Comparison of ENCODE assay signal across 20 cellular contexts in the genomic region with DNA sequence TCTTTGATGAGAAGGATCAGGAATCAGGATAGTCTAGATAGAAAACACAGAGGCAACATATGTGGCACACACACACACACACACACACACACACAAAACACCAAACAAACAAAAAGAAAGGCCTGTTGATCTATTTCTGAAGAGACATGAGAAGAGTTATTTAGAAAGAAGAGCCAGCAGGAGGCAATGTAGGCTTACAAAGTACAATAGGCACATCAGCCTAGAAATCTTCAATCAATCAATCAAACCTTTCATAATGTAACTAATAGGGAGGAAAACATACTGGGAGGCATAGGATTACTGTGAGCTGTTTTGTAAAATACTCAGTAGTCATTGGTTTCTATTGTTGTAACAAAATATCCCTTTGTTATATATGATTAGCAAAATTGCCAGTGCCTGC. TPM values are rescaled to one million over a fixed set of nuclear protein-coding genes. Genes with fewer than 3 reads are reported as not detected.
DNase-seq lines count a peak whose midpoint lies in the region; ATAC-seq, FAIRE-seq and TF ChIP-seq lines count a peak whose summit lies in the region.
"Had no signal": no experiment of that assay in that cellular context is flagged by ENCODE, and none has a peak within 500 bp of the region (broad histone marks: within the 10 kb centered on the region; RNA-seq: fewer than 3 reads in every experiment).

No MANE protein-coding gene starts in this region.

- no peaks in the 10 kb centered on the region for H3K27me3 Mint-ChIP-seq in astrocyte (ENCODE audit: low read depth, unreplicated experiment)

- H3K9ac ChIP-seq in astrocyte (ENCODE audit: low read length), result no peak overlapping the region
- H3K9ac ChIP-seq: BLaER1 had no signal

- H3K4me1 ChIP-seq in HEK293 (ENCODE audit: control insufficient read depth, insufficient read depth, low read length), result no peaks in the 10 kb centered on the region
- no peaks in the 10 kb centered on the region for H3K4me1 ChIP-seq in astrocyte (ENCODE audit: insufficient read depth, low read length)
- H3K4me1 ChIP-seq in Peyer's patch, result peaks cover 0 to 3% (median 0%) of the 10 kb centered on the region in 4 donors
- H3K4me1 ChIP-seq in pancreas, result no peaks in the 10 kb centered on the region
- H3K4me1 ChIP-seq: BLaER1, prostate gland had no signal

- no peak for TF ChIP-seq POLR2A in Peyer's patch (IDR thresholded peaks at IDR 0.05)

- H3K9me3 Mint-ChIP-seq in astrocyte (ENCODE audit: unreplicated experiment), result no peaks in the 10 kb centered on the region
- H3K9me3 Mint-ChIP-seq: immature natural killer cell had no signal

- no peak overlapping the region for H3K4me3 Mint-ChIP-seq in astrocyte (ENCODE audit: unreplicated experiment)
- H3K4me3 Mint-ChIP-seq: immature natural killer cell had no signal

- H4K20me1 ChIP-seq in astrocyte (ENCODE audit: insufficient read depth, low read length), result no peaks in the 10 kb centered on the region
- H4K20me1 ChIP-seq: BLaER1 had no signal

- no peaks in the 10 kb centered on the region for H3K36me3 Mint-ChIP-seq in astrocyte (ENCODE audit: low read depth, unreplicated experiment)
- H3K36me3 Mint-ChIP-seq: immature natural killer cell had no signal

- H3K4me2 ChIP-seq in astrocyte (ENCODE audit: low read length), result no peak overlapping the region
- H3K4me2 ChIP-seq: BLaER1 had no signal

- ATAC-seq in GM19452 (IDR thresholded peaks at IDR 0.05; ENCODE audit: unreplicated experiment) (no peak), pancreas (no peak)
- ATAC-seq: body of pancreas had no signal

- H3K9me3 ChIP-seq in HEK293 (ENCODE audit: control insufficient read depth, insufficient read depth, low read depth, low read length) (no peaks in the 10 kb centered on the region), astrocyte (ENCODE audit: insufficient read depth, low read depth, low read length) (no peaks in the 10 kb centered on the region), Peyer's patch (no peaks in the 10 kb centered on the region), pancreas (no peaks in the 10 kb centered on the region)
- H3K9me3 ChIP-seq: BLaER1, body of pancreas, MG63, prostate gland had no signal

- intact Hi-C loops in pancreas (cut with DNase I), result no loop called here

- CTCF ChIA-PET in HEK293 (lab: Yijun Ruan, JAX), result interaction anchor here (0.6 to 2.4 kb wide), 13 partner anchors 9 to 964 kb away, joined by 3 to 13 read pairs (median 3); no protein-coding TSS in a partner anchor

- H3K27me3 ChIP-seq in astrocyte (ENCODE audit: insufficient read depth, low read length), result no peaks in the 10 kb centered on the region
- no peaks in the 10 kb centered on the region for H3K27me3 ChIP-seq in Peyer's patch
- no peaks in the 10 kb centered on the region for H3K27me3 ChIP-seq in pancreas
- H3K27me3 ChIP-seq: BLaER1, body of pancreas, MG63 had no signal

- TF ChIP-seq CTCF in C4-2B (conservative IDR thresholded peaks at IDR 0.05), result peak; percentile 22; the same call in 1 of the 2 replicates
- TF ChIP-seq CTCF in HEK293 (tag by site-specific recombination; IDR thresholded peaks at IDR 0.05), result no peak
- TF ChIP-seq CTCF in astrocyte (IDR thresholded peaks at IDR 0.05; ENCODE audit: insufficient read depth, low read depth, low read length), result no peak
- no peak for TF ChIP-seq CTCF in Peyer's patch (IDR thresholded peaks at IDR 0.05)
- no peak for TF ChIP-seq CTCF in pancreas (IDR thresholded peaks at IDR 0.05)

- no peak overlapping the region for H3K27ac ChIP-seq in C4-2B
- H3K27ac ChIP-seq in HEK293 (ENCODE audit: extremely low read depth, low read depth, low read length), result no peak overlapping the region
- H3K27ac ChIP-seq in astrocyte (ENCODE audit: low read depth, low read length), result no peak overlapping the region
- no peak overlapping the region for H3K27ac ChIP-seq in Peyer's patch
- no peak overlapping the region for H3K27ac ChIP-seq in pancreas
- H3K27ac ChIP-seq: BLaER1, body of pancreas, prostate gland had no signal

- H3K4me3 ChIP-seq in HEK293 (ENCODE audit: low read depth, low read length) (no peak overlapping the region), astrocyte (ENCODE audit: insufficient read depth, low read depth, low read length) (no peak overlapping the region), Peyer's patch (no peak overlapping the region), pancreas (no peak overlapping the region)
- H3K4me3 ChIP-seq: BLaER1, body of pancreas, MG63, prostate gland had no signal

- POLR2A ChIA-PET in HEK293 (lab: Yijun Ruan, JAX), result no interaction called here

- FAIRE-seq in astrocyte (lab: Jason Lieb, UNC) (peak; percentile 54), pancreas (lab: Jason Lieb, UNC) (no peak)
- FAIRE-seq: frontal cortex had no signal

- H3K36me3 ChIP-seq in HEK293 (ENCODE audit: control insufficient read depth in 2 of 2, insufficient read depth in 1 of 2, low read length in 2 of 2), result no peaks in the 10 kb centered on the region
- H3K36me3 ChIP-seq in astrocyte (ENCODE audit: insufficient read depth, low read length), result no peaks in the 10 kb centered on the region
- no peaks in the 10 kb centered on the region for H3K36me3 ChIP-seq in Peyer's patch
- H3K36me3 ChIP-seq in pancreas, result no peaks in the 10 kb centered on the region
- H3K36me3 ChIP-seq: BLaER1, MG63, prostate gland had no signal

- H3K27ac Mint-ChIP-seq in astrocyte (ENCODE audit: unreplicated experiment), result no peak overlapping the region
- H3K27ac Mint-ChIP-seq: immature natural killer cell had no signal

- no peak overlapping the region for H2AFZ ChIP-seq in astrocyte (ENCODE audit: low read depth, low read length)

- no peaks in the 10 kb centered on the region for H3K79me2 ChIP-seq in astrocyte (ENCODE audit: insufficient read depth, low read length)

- DNase-seq in astrocyte (ENCODE audit: low read depth), result no peak
- DNase-seq in lung microvascular endothelial cell (ENCODE audit: low read depth in 2 of 2), result peak; percentile 10 to 13
- no peak for DNase-seq in Peyer's patch
- no peak for DNase-seq in activated CD4-positive, CD25-positive, alpha-beta regulatory T cell treated with anti-CD3 and anti-CD28 coated beads, Interleukin-2, amount 50 U/mL, for 72 hours
- DNase-seq in pancreas, result no peak
- DNase-seq: activated CD8-positive, alpha-beta memory T cell treated with anti-CD3 and anti-CD28 coated beads for 24 hours; body of pancreas; effector CD8-positive, alpha-beta T cell; GOT3; immature natural killer cell; MG63; NCI-H2029; Right ventricle myocardium superior; T1000 had no signal

- H3K4me1 Mint-ChIP-seq in astrocyte (ENCODE audit: low read depth, unreplicated experiment), result peaks cover 14% of the 10 kb centered on the region

TF ChIP-seq in HEK293, 187 proteins besides CTCF, POLR2A, EP300 and RAD21:
- TF ChIP-seq ZNF654 (tag by site-specific recombination; IDR thresholded peaks at IDR 0.05; ENCODE audit: low read depth), result peak; percentile 44
- no peak for TF ChIP-seq BCL11A (tag by site-specific recombination; IDR thresholded peaks at IDR 0.05; ENCODE audit: low read depth)
- TF ChIP-seq SCRT2 (tag by site-specific recombination; IDR thresholded peaks at IDR 0.05), result peak; percentile 58
- TF ChIP-seq SCRT1 (tag by site-specific recombination; IDR thresholded peaks at IDR 0.05; ENCODE audit: borderline replicate concordance), result 0 out of 2 replicates have a peak, but pooled peaks have one; percentile 30
- TF ChIP-seq ZNF791 (tag by site-specific recombination; IDR thresholded peaks at IDR 0.05), result no peak

RNA-seq across cellular contexts. Expression of a gene that starts 47.3 kb away (rescaled TPM):
- total RNA-seq in astrocyte, result 179 and 184 TPM in 2 replicates
- 62.7 and 78.0 TPM in 2 replicates for total RNA-seq in lung microvascular endothelial cell
- 10 to 100 TPM; 62.7 to 97.4 (median 69.6) TPM for total RNA-seq in Peyer's patch
- 10 to 100 TPM; 17.3 to 37.0 (median 27.2) TPM for total RNA-seq in pancreas
- polyA plus RNA-seq in pancreas, result 10 to 100 TPM; 10.6 to 17.3 TPM

Comparison
In these comparisons a context has a peak if more than half of its experiments do, and no peak if none do; other contexts are left out.
1. DNase-seq: peak in lung microvascular endothelial cell (2 of 2); none in astrocyte (single experiment), Peyer's patch (0 of 3), activated CD4-positive, CD25-positive, alpha-beta regulatory T cell treated with anti-CD3 and anti-CD28 coated beads, Interleukin-2, amount 50 U/mL, for 72 hours (single experiment) and pancreas (0 of 6).